In genomic region chr7:22548313-22548712, GRCh38 we compare ENCODE assay signal across 1 cellular context.
TF ChIP-seq lines count a peak whose summit lies in the region.

No MANE protein-coding gene starts in this region.

TF ChIP-seq in HEK293, 187 proteins besides CTCF, POLR2A, EP300 and RAD21 (continued from another document and continues in another):
- TF ChIP-seq, protein P1, sequence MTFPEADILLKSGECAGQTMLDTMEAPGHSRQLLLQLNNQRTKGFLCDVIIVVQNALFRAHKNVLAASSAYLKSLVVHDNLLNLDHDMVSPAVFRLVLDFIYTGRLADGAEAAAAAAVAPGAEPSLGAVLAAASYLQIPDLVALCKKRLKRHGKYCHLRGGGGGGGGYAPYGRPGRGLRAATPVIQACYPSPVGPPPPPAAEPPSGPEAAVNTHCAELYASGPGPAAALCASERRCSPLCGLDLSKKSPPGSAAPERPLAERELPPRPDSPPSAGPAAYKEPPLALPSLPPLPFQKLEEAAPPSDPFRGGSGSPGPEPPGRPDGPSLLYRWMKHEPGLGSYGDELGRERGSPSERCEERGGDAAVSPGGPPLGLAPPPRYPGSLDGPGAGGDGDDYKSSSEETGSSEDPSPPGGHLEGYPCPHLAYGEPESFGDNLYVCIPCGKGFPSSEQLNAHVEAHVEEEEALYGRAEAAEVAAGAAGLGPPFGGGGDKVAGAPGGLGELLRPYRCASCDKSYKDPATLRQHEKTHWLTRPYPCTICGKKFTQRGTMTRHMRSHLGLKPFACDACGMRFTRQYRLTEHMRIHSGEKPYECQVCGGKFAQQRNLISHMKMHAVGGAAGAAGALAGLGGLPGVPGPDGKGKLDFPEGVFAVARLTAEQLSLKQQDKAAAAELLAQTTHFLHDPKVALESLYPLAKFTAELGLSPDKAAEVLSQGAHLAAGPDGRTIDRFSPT (tag by site-specific recombination; IDR thresholded peaks at IDR 0.05): peak; percentile 49; the same call in 1 of the 2 replicates
- TF ChIP-seq ZIC2 (tag by site-specific recombination; IDR thresholded peaks at IDR 0.05) (peak; percentile 63), ZXDB (tag by site-specific recombination; IDR thresholded peaks at IDR 0.05) (peak; percentile 65), ZBTB17 (tag by site-specific recombination; IDR thresholded peaks at IDR 0.05) (peak; percentile 43; the same call in 1 of the 2 replicates), KLF8 (tag by site-specific recombination; IDR thresholded peaks at IDR 0.05) (peak; percentile 47; the same call in 1 of the 2 replicates), GFI1B (tag by site-specific recombination; IDR thresholded peaks at IDR 0.05) (peak; percentile 76), OSR2 (tag by site-specific recombination; IDR thresholded peaks at IDR 0.05) (peak; percentile 95), ZNF311 (tag by site-specific recombination; IDR thresholded peaks at IDR 0.05; ENCODE audit: borderline replicate concordance) (no peak), ZNF488 (tag by site-specific recombination; IDR thresholded peaks at IDR 0.05) (peak; percentile 57; the same call in 1 of the 2 replicates), YY1 (tag by site-specific recombination; IDR thresholded peaks at IDR 0.05) (peak; percentile 56; the same call in 1 of the 2 replicates), SALL2 (tag by site-specific recombination; IDR thresholded peaks at IDR 0.05; ENCODE audit: borderline replicate concordance) (0 out of 2 replicates have a peak, but pooled peaks have one; percentile 54), ZNF629 (tag by site-specific recombination; IDR thresholded peaks at IDR 0.05) (0 out of 2 replicates have a peak, but pooled peaks have one; percentile 26), GLIS1 (tag by site-specific recombination; IDR thresholded peaks at IDR 0.05) (peak; percentile 80), ZNF112 (tag by site-specific recombination; IDR thresholded peaks at IDR 0.05) (no peak), SCRT1 (tag by site-specific recombination; IDR thresholded peaks at IDR 0.05; ENCODE audit: borderline replicate concordance) (0 out of 2 replicates have a peak, but pooled peaks have one; percentile 23), GLI2 (tag by site-specific recombination; IDR thresholded peaks at IDR 0.05; ENCODE audit: borderline replicate concordance, low read depth) (peak; percentile 95), REPIN1 (tag by site-specific recombination; IDR thresholded peaks at IDR 0.05; ENCODE audit: low read depth) (no peak), ZNF362 (tag by site-specific recombination; IDR thresholded peaks at IDR 0.05) (0 out of 2 replicates have a peak, but pooled peaks have one; percentile 11), ZNF121 (tag by site-specific recombination; IDR thresholded peaks at IDR 0.05) (0 out of 2 replicates have a peak, but pooled peaks have one; percentile 8), PATZ1 (tag by site-specific recombination; IDR thresholded peaks at IDR 0.05) (0 out of 2 replicates have a peak, but pooled peaks have one; percentile 12), ZNF596 (tag by site-specific recombination; IDR thresholded peaks at IDR 0.05) (peak; percentile 61), KLF7 (tag by site-specific recombination; IDR thresholded peaks at IDR 0.05; ENCODE audit: borderline replicate concordance) (peak; percentile 43; the same call in 1 of the 2 replicates), ZNF423 (tag by site-specific recombination; IDR thresholded peaks at IDR 0.05) (peak; percentile 60; the same call in 1 of the 2 replicates), KLF10 (tag by site-specific recombination; IDR thresholded peaks at IDR 0.05) (peak; percentile 66; the same call in 1 of the 2 replicates), ZNF2 (tag by site-specific recombination; IDR thresholded peaks at IDR 0.05) (0 out of 2 replicates have a peak, but pooled peaks have one; percentile 33), ZNF664 (tag by site-specific recombination; IDR thresholded peaks at IDR 0.05) (0 out of 2 replicates have a peak, but pooled peaks have one; percentile 5), ATF2 (tag by site-specific recombination; IDR thresholded peaks at IDR 0.05; ENCODE audit: low read depth) (no peak), ZNF580 (tag by site-specific recombination; IDR thresholded peaks at IDR 0.05) (peak; percentile 58), ZNF16 (tag by site-specific recombination; IDR thresholded peaks at IDR 0.05; ENCODE audit: low read depth) (no peak), KLF9 (tag by site-specific recombination; IDR thresholded peaks at IDR 0.05; ENCODE audit: low read depth) (no peak), ZNF146 (tag by site-specific recombination; IDR thresholded peaks at IDR 0.05) (0 out of 2 replicates have a peak, but pooled peaks have one; percentile 9), ZNF175 (tag by site-specific recombination; IDR thresholded peaks at IDR 0.05) (no peak), ZNF692 (tag by site-specific recombination; IDR thresholded peaks at IDR 0.05) (no peak; the same call in 1 of the 2 replicates), ZNF24 (tag by site-specific recombination; IDR thresholded peaks at IDR 0.05) (0 out of 2 replicates have a peak, but pooled peaks have one; percentile 35), IKZF3 (tag by site-specific recombination; IDR thresholded peaks at IDR 0.05) (peak; percentile 71)
- TF ChIP-seq, protein P2, sequence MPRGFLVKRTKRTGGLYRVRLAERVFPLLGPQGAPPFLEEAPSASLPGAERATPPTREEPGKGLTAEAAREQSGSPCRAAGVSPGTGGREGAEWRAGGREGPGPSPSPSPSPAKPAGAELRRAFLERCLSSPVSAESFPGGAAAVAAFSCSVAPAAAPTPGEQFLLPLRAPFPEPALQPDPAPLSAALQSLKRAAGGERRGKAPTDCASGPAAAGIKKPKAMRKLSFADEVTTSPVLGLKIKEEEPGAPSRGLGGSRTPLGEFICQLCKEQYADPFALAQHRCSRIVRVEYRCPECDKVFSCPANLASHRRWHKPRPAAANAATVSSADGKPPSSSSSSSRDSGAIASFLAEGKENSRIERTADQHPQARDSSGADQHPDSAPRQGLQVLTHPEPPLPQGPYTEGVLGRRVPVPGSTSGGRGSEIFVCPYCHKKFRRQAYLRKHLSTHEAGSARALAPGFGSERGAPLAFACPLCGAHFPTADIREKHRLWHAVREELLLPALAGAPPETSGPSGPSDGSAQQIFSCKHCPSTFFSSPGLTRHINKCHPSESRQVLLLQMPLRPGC (tag by site-specific recombination; IDR thresholded peaks at IDR 0.05): peak; percentile 63; the same call in 1 of the 2 replicates
- TF ChIP-seq, protein P3, sequence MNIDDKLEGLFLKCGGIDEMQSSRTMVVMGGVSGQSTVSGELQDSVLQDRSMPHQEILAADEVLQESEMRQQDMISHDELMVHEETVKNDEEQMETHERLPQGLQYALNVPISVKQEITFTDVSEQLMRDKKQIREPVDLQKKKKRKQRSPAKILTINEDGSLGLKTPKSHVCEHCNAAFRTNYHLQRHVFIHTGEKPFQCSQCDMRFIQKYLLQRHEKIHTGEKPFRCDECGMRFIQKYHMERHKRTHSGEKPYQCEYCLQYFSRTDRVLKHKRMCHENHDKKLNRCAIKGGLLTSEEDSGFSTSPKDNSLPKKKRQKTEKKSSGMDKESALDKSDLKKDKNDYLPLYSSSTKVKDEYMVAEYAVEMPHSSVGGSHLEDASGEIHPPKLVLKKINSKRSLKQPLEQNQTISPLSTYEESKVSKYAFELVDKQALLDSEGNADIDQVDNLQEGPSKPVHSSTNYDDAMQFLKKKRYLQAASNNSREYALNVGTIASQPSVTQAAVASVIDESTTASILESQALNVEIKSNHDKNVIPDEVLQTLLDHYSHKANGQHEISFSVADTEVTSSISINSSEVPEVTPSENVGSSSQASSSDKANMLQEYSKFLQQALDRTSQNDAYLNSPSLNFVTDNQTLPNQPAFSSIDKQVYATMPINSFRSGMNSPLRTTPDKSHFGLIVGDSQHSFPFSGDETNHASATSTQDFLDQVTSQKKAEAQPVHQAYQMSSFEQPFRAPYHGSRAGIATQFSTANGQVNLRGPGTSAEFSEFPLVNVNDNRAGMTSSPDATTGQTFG (tag by site-specific recombination; IDR thresholded peaks at IDR 0.05; ENCODE audit: borderline replicate concordance): peak; percentile 79
- TF ChIP-seq, protein P4, sequence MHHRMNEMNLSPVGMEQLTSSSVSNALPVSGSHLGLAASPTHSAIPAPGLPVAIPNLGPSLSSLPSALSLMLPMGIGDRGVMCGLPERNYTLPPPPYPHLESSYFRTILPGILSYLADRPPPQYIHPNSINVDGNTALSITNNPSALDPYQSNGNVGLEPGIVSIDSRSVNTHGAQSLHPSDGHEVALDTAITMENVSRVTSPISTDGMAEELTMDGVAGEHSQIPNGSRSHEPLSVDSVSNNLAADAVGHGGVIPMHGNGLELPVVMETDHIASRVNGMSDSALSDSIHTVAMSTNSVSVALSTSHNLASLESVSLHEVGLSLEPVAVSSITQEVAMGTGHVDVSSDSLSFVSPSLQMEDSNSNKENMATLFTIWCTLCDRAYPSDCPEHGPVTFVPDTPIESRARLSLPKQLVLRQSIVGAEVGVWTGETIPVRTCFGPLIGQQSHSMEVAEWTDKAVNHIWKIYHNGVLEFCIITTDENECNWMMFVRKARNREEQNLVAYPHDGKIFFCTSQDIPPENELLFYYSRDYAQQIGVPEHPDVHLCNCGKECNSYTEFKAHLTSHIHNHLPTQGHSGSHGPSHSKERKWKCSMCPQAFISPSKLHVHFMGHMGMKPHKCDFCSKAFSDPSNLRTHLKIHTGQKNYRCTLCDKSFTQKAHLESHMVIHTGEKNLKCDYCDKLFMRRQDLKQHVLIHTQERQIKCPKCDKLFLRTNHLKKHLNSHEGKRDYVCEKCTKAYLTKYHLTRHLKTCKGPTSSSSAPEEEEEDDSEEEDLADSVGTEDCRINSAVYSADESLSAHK (tag by site-specific recombination; IDR thresholded peaks at IDR 0.05): peak; percentile 84
- TF ChIP-seq, protein P5, sequence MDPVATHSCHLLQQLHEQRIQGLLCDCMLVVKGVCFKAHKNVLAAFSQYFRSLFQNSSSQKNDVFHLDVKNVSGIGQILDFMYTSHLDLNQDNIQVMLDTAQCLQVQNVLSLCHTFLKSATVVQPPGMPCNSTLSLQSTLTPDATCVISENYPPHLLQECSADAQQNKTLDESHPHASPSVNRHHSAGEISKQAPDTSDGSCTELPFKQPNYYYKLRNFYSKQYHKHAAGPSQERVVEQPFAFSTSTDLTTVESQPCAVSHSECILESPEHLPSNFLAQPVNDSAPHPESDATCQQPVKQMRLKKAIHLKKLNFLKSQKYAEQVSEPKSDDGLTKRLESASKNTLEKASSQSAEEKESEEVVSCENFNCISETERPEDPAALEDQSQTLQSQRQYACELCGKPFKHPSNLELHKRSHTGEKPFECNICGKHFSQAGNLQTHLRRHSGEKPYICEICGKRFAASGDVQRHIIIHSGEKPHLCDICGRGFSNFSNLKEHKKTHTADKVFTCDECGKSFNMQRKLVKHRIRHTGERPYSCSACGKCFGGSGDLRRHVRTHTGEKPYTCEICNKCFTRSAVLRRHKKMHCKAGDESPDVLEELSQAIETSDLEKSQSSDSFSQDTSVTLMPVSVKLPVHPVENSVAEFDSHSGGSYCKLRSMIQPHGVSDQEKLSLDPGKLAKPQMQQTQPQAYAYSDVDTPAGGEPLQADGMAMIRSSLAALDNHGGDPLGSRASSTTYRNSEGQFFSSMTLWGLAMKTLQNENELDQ (tag by site-specific recombination; IDR thresholded peaks at IDR 0.05; ENCODE audit: low read depth): peak; percentile 59; the same call in 1 of the 2 replicates
